Comparison of ENCODE assay signal across 1 cellular context in the genomic region with DNA sequence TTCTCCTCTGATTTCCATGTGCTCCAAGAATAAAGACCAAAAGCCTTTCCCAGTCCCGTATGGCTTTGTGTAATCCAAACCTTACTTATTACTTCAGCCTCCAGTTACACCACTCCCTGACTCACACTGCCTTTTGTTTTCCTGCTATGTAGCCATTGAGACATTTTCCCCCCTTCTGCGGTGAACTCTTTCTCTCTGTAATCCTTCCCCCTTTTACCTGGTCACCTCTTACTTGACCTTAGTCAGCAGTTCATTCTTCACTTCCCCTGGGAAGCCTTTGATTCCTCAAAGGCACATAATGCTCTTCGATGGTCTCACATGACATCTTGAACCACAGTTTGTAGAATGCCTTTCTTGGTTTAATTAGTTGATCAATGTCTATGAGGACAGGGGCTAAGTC.
TF ChIP-seq lines count a peak whose summit lies in the region.

No MANE protein-coding gene starts in this region.

TF ChIP-seq in H1, 55 proteins besides CTCF, POLR2A, EP300 and RAD21:
- TF ChIP-seq KDM4A (IDR thresholded peaks at IDR 0.05; ENCODE audit: low read depth, low read length, severe bottlenecking) (no peak), BACH1 (IDR thresholded peaks at IDR 0.05; ENCODE audit: low read length) (peak; percentile 98), MAFK (IDR thresholded peaks at IDR 0.05; ENCODE audit: low read depth, low read length) (peak; percentile 90), NRF1 (IDR thresholded peaks at IDR 0.05; ENCODE audit: low read depth, low read length) (no peak), KDM5A (IDR thresholded peaks at IDR 0.05; ENCODE audit: low read length) (no peak), EZH2 (IDR thresholded peaks at IDR 0.05; ENCODE audit: low read depth, low read length, severe bottlenecking) (no peak), CTBP2 (IDR thresholded peaks at IDR 0.05; ENCODE audit: borderline replicate concordance, insufficient read depth, insufficient read length, low read length) (no peak), TCF12 (IDR thresholded peaks at IDR 0.05; ENCODE audit: low read depth, low read length) (no peak), ASH2L (IDR thresholded peaks at IDR 0.05; ENCODE audit: low read length) (peak; percentile 72), POU5F1 (IDR thresholded peaks at IDR 0.05; ENCODE audit: low read depth, low read length) (no peak), TAF7 (optimal IDR thresholded peaks at IDR 0.05; ENCODE audit: borderline replicate concordance, low read depth, low read length) (no peak), TAF1 (IDR thresholded peaks at IDR 0.05; ENCODE audit: low read depth, low read length) (no peak), SUZ12 (IDR thresholded peaks at IDR 0.05; ENCODE audit: low read length) (no peak), RBBP5 (IDR thresholded peaks at IDR 0.05; ENCODE audit: borderline replicate concordance, low read depth, low read length) (no peak), SP2 (IDR thresholded peaks at IDR 0.05; ENCODE audit: low read length) (no peak), POLR2AphosphoS5 (IDR thresholded peaks at IDR 0.05; ENCODE audit: low read depth, low read length) (no peak), SIX5 (IDR thresholded peaks at IDR 0.05; ENCODE audit: low read depth, low read length) (no peak), YY1 (IDR thresholded peaks at IDR 0.05; ENCODE audit: low read depth, low read length) (peak; percentile 72), SP4 (IDR thresholded peaks at IDR 0.05; ENCODE audit: low read length) (no peak), JUN (IDR thresholded peaks at IDR 0.05; ENCODE audit: low read depth, low read length) (no peak; the same call in 1 of the 2 replicates), GTF2F1 (IDR thresholded peaks at IDR 0.05; ENCODE audit: borderline replicate concordance, low read depth, low read length) (no peak), BRCA1 (IDR thresholded peaks at IDR 0.05; ENCODE audit: low read depth, low read length) (no peak), RNF2 (IDR thresholded peaks at IDR 0.05; ENCODE audit: borderline replicate concordance, low read depth, low read length, missing control alignments, poor library complexity, severe bottlenecking) (no peak), FOSL1 (IDR thresholded peaks at IDR 0.05; ENCODE audit: insufficient read depth, low read depth, low read length) (no peak), CBX5 (IDR thresholded peaks at IDR 0.05; ENCODE audit: low read depth, low read length) (no peak), SP1 (IDR thresholded peaks at IDR 0.05; ENCODE audit: low read depth, low read length) (0 out of 2 replicates have a peak, but pooled peaks have one; percentile 33), SIN3A (conservative IDR thresholded peaks at IDR 0.05 in 1 of 2, IDR thresholded peaks at IDR 0.05 in 1 of 2; ENCODE audit: low read depth in 1 of 2, low read length in 2 of 2) (no peak), GABPA (IDR thresholded peaks at IDR 0.05; ENCODE audit: borderline replicate concordance, insufficient read depth, low read length) (no peak), USF2 (IDR thresholded peaks at IDR 0.05; ENCODE audit: low read length) (no peak), EGR1 (IDR thresholded peaks at IDR 0.05; ENCODE audit: borderline replicate concordance, low read depth, low read length) (no peak), SRF (IDR thresholded peaks at IDR 0.05; ENCODE audit: low read depth, low read length) (no peak), KDM1A (IDR thresholded peaks at IDR 0.05; ENCODE audit: borderline replicate concordance, low read length) (no peak), NANOG (IDR thresholded peaks at IDR 0.05; ENCODE audit: insufficient read depth, low read depth, low read length, poor library complexity, severe bottlenecking) (peak; percentile 87), ATF3 (IDR thresholded peaks at IDR 0.05; ENCODE audit: insufficient read depth, low read depth, low read length) (no peak), CHD1 (IDR thresholded peaks at IDR 0.05; ENCODE audit: low read depth, low read length) (no peak), CEBPB (IDR thresholded peaks at IDR 0.05; ENCODE audit: low read depth, low read length) (peak; percentile 51; the same call in 1 of the 2 replicates), SIRT6 (IDR thresholded peaks at IDR 0.05; ENCODE audit: low read length) (no peak), RXRA (IDR thresholded peaks at IDR 0.05; ENCODE audit: insufficient read depth, low read depth, low read length) (0 out of 2 replicates have a peak, but pooled peaks have one; percentile 71), CREB1 (IDR thresholded peaks at IDR 0.05) (no peak), CHD7 (IDR thresholded peaks at IDR 0.05; ENCODE audit: insufficient replicate concordance, low read length) (peak; percentile 92), SAP30 (IDR thresholded peaks at IDR 0.05; ENCODE audit: insufficient read depth, insufficient replicate concordance, low read length) (no peak), ZNF274 (IDR thresholded peaks at IDR 0.05; ENCODE audit: borderline replicate concordance, extremely low read depth, low read length) (no peak), CHD2 (IDR thresholded peaks at IDR 0.05; ENCODE audit: low read length) (no peak), CBX8 (IDR thresholded peaks at IDR 0.05; ENCODE audit: borderline replicate concordance, low read depth, low read length) (no peak), JUND (IDR thresholded peaks at IDR 0.05; ENCODE audit: low read length) (peak; percentile 68; the same call in 1 of the 2 replicates), HDAC6 (IDR thresholded peaks at IDR 0.05; ENCODE audit: low read depth, low read length) (no peak), HDAC2 (IDR thresholded peaks at IDR 0.05; ENCODE audit: borderline replicate concordance in 1 of 2, low read depth in 2 of 2, low read length in 2 of 2) (peak; percentile 61 to 69; a peak in 2 of 4 replicates), TBP (IDR thresholded peaks at IDR 0.05; ENCODE audit: low read depth, low read length) (no peak), RFX5 (IDR thresholded peaks at IDR 0.05; ENCODE audit: borderline replicate concordance, low read depth, low read length) (no peak), PHF8 (conservative IDR thresholded peaks at IDR 0.05; ENCODE audit: low read depth, low read length) (no peak), BCL11A (IDR thresholded peaks at IDR 0.05; ENCODE audit: low read depth in 2 of 2, low read length in 2 of 2) (no peak), TEAD4 (IDR thresholded peaks at IDR 0.05; ENCODE audit: low read depth, low read length) (peak; percentile 41; the same call in 1 of the 2 replicates)
- TF ChIP-seq, protein P1, sequence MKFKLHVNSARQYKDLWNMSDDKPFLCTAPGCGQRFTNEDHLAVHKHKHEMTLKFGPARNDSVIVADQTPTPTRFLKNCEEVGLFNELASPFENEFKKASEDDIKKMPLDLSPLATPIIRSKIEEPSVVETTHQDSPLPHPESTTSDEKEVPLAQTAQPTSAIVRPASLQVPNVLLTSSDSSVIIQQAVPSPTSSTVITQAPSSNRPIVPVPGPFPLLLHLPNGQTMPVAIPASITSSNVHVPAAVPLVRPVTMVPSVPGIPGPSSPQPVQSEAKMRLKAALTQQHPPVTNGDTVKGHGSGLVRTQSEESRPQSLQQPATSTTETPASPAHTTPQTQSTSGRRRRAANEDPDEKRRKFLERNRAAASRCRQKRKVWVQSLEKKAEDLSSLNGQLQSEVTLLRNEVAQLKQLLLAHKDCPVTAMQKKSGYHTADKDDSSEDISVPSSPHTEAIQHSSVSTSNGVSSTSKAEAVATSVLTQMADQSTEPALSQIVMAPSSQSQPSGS (IDR thresholded peaks at IDR 0.05; ENCODE audit: low read length): no peak
- TF ChIP-seq, protein P2, sequence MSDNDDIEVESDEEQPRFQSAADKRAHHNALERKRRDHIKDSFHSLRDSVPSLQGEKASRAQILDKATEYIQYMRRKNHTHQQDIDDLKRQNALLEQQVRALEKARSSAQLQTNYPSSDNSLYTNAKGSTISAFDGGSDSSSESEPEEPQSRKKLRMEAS (IDR thresholded peaks at IDR 0.05): no peak
- TF ChIP-seq, protein P3, sequence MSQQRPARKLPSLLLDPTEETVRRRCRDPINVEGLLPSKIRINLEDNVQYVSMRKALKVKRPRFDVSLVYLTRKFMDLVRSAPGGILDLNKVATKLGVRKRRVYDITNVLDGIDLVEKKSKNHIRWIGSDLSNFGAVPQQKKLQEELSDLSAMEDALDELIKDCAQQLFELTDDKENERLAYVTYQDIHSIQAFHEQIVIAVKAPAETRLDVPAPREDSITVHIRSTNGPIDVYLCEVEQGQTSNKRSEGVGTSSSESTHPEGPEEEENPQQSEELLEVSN (IDR thresholded peaks at IDR 0.05): peak; percentile 58
